In the genomic region with DNA sequence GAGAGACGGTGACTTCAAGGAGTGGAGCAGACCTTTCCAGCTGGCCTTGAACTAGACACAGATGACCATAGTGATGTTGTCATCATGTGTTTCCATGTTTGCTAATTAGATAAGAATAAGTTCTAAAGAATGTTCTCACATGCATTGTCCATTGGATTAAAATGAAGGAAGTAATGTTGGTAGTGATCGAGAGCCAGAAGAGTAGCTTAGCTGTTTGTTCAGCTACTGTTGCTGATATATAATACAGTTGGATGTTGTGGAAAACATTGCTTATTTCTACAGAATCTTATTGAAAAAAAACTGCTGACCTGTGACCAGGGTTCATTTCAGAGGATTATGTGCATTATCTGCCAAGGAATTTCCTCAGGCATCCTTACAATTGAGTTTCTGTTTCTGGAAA, we compare ENCODE assay signal across 26 cellular contexts.
"Had no signal": no experiment of that assay in that cellular context is flagged by ENCODE, and none has a peak within 500 bp of the region (broad histone marks: within the 10 kb centered on the region; RNA-seq: fewer than 3 reads in every experiment).

No MANE protein-coding gene starts in this region.

- H3K9me3 ChIP-seq: stomach, suprapubic skin, testis, thoracic aorta, thyroid gland, tibial artery, tibial nerve, transverse colon, upper lobe of left lung, upper lobe of right lung, uterus, vagina had no signal

- H3K4me3 ChIP-seq: stomach, suprapubic skin, testis, thoracic aorta, thyroid gland, tibial artery, tibial nerve, transverse colon, upper lobe of left lung, upper lobe of right lung, uterus, vagina had no signal

- H3K36me3 ChIP-seq: stomach, suprapubic skin, thoracic aorta, thyroid gland, tibial artery, tibial nerve, transverse colon, upper lobe of left lung, upper lobe of right lung, uterus, vagina had no signal

- H3K4me1 ChIP-seq: stomach, suprapubic skin, testis, thyroid gland, tibial artery, tibial nerve, transverse colon, upper lobe of left lung, upper lobe of right lung, uterus, vagina had no signal

- FAIRE-seq: urothelium cell line had no signal

- H3K27ac ChIP-seq: stomach, suprapubic skin, testis, thoracic aorta, thyroid gland, tibial artery, tibial nerve, transverse colon, upper lobe of left lung, upper lobe of right lung, uterus, vagina had no signal

- H3K27me3 ChIP-seq: stomach, suprapubic skin, testis, thyroid gland, tibial artery, tibial nerve, transverse colon, upper lobe of left lung, upper lobe of right lung, uterus, vagina had no signal

- ATAC-seq: stimulated activated effector memory CD8-positive, alpha-beta T cell treated with anti-CD3 and anti-CD28 coated beads, Interleukin-12 subunit alpha, Interleukin-12 subunit beta, amount 100 ng/mL, for 72 hours; stimulated activated memory B cell treated with anti-CD40 and anti-IgM and Interleukin-4, amounts not matched to agents 10 μg/mL and 1 μg/mL and 100 μg/mL, for 72 hours; stimulated activated naive B cell treated with anti-CD40 and anti-IgM and Interleukin-4, amounts not matched to agents 10 μg/mL and 1 μg/mL and 100 μg/mL, for 72 hours; stimulated activated naive CD8-positive, alpha-beta T cell treated with anti-CD3 and anti-CD28 coated beads, Interleukin-15, amount 100 ng/mL, for 72 hours; stimulated activated naive CD8-positive, alpha-beta T cell treated with anti-CD3 and anti-CD28 coated beads, Interleukin-15, Interleukin-2, amounts not matched to agents 100 U/mL and 50 U/mL, for 24 hours; upper lobe of right lung had no signal

- DNase-seq: stimulated activated CD4-positive, alpha-beta T cell treated with anti-CD3 and anti-CD28 coated beads, Interleukin-2, amount 100 ng/mL, for 48 hours; stimulated activated CD4-positive, alpha-beta T cell treated with anti-CD3 and anti-CD28 coated beads, Interleukin-4, amount 100 ng/mL, for 1 hour; stimulated activated CD4-positive, alpha-beta T cell treated with anti-CD3 and anti-CD28 coated beads, Interleukin-4, amount 100 ng/mL, for 24 hours; stimulated activated CD4-positive, alpha-beta T cell treated with anti-CD3 and anti-CD28 coated beads, Interleukin-4, amount 100 ng/mL, for 4 hours; stimulated activated CD8-positive, alpha-beta memory T cell treated with anti-CD3 and anti-CD28 coated beads, Interleukin-4, amount 100 ng/mL, for 48 hours; stimulated activated naive B cell treated with anti-CD40 and anti-IgM and Interleukin-4, amounts not matched to agents 10 μg/mL and 1 μg/mL and 100 μg/mL, for 72 hours; stimulated activated naive CD4-positive, alpha-beta T cell; stimulated activated naive CD4-positive, alpha-beta T cell treated with Interleukin-2 at 50 U/mL for 16 hours; stimulated activated naive CD8-positive, alpha-beta T cell treated with anti-CD3 and anti-CD28 coated beads, Interleukin-15, amount 100 ng/mL, for 72 hours; stimulated activated naive CD8-positive, alpha-beta T cell treated with anti-CD3 and anti-CD28 coated beads, Interleukin-15, Interleukin-2, amounts not matched to agents 100 U/mL and 50 U/mL, for 24 hours; stomach; substantia nigra; testis; thyroid gland; tibial artery; transverse colon; upper lobe of left lung; upper lobe of right lung; uterus had no signal
